In the genomic region with DNA sequence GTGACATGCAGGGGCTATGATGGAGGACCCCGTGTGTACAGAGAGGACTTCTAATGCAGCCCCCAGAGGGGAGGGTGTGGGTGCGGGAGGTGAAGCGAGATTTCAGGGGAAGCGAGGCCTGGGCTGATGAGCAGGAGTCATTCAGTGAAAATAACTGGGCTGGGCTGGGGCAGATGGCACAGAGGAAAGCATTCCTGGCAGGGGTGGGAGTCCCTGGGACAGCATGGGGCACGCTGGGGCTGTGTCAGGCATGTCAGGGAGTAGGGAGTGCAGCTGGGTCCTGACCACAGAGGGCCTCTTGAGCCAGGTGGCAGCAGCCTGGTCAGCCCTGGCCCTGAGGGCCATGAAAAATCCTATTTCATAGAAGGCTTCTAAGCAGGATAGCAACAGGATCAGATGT, we compare ENCODE assay signal across 29 cellular contexts. TPM values are rescaled to one million over a fixed set of nuclear protein-coding genes. Genes with fewer than 3 reads are reported as not detected.
"Had no signal": no experiment of that assay in that cellular context is flagged by ENCODE, and none has a peak within 500 bp of the region (broad histone marks: within the 10 kb centered on the region; RNA-seq: fewer than 3 reads in every experiment).

No MANE protein-coding gene starts in this region.

- H3K27me3 Mint-ChIP-seq: activated naive CD4-positive, alpha-beta T cell treated with anti-CD3 and anti-CD28 coated beads, Interleukin-2, amount 50 U/mL, for 24 hours had no signal

- H3K27ac Mint-ChIP-seq: activated CD4-positive, alpha-beta T cell treated with anti-CD3 and anti-CD28 coated beads for 36 hours; activated CD8-positive, alpha-beta memory T cell treated with anti-CD3 and anti-CD28 coated beads, Interleukin-2, amount 10 ng/mL, durations not matched to agents 7 days and 5 days; activated CD8-positive, alpha-beta T cell treated with anti-CD3 and anti-CD28 coated beads, Interleukin-2, amount 10 ng/mL, durations not matched to agents 7 days and 5 days; activated naive CD4-positive, alpha-beta T cell treated with anti-CD3 and anti-CD28 coated beads, Interleukin-2, amount 50 U/mL, for 24 hours; activated naive CD8-positive, alpha-beta T cell treated with anti-CD3 and anti-CD28 coated beads, Interleukin-2, amount 50 U/mL, for 24 hours; activated T-helper 2 cell treated with anti-CD3 and anti-CD28 coated beads, Interferon-gamma antibody, Interleukin-2, Interleukin-4, amounts not matched to agents 10 μg/mL and 5 μg/mL and 100 μg/mL, durations not matched to agents 14 hours and 24 hours and 36 hours; dendritic cell treated with granulocyte-macrophage colony-stimulating factor and Interleukin-4, amounts not matched to agents 40 ng/mL and 50 ng/mL, for 4 days; endodermal cell; naive thymus-derived CD4-positive, alpha-beta T cell; stimulated activated memory B cell treated with anti-CD40 and anti-IgM and Interleukin-4, amounts not matched to agents 10 μg/mL and 1 μg/mL and 100 μg/mL, for 72 hours had no signal

- ATAC-seq: activated CD4-positive, alpha-beta T cell treated with anti-CD3 and anti-CD28 coated beads for 36 hours; activated CD8-positive, alpha-beta memory T cell treated with anti-CD3 and anti-CD28 coated beads, Interleukin-2, amount 10 ng/mL, durations not matched to agents 7 days and 5 days; activated CD8-positive, alpha-beta T cell treated with anti-CD3 and anti-CD28 coated beads, Interleukin-2, amount 10 ng/mL, durations not matched to agents 7 days and 5 days; activated naive CD8-positive, alpha-beta T cell treated with anti-CD3 and anti-CD28 coated beads, Interleukin-2, amount 50 U/mL, for 24 hours; foreskin keratinocyte; heart right ventricle; left lobe of liver; naive thymus-derived CD4-positive, alpha-beta T cell; right lobe of liver; stimulated activated memory B cell treated with anti-CD40 and anti-IgM and Interleukin-4, amounts not matched to agents 10 μg/mL and 1 μg/mL and 100 μg/mL, for 72 hours; stimulated activated naive CD8-positive, alpha-beta T cell treated with anti-CD3 and anti-CD28 coated beads, Interleukin-15, amount 100 ng/mL, for 72 hours; upper lobe of right lung had no signal

- DNase-seq: activated CD4-positive, alpha-beta T cell treated with anti-CD3 and anti-CD28 coated beads for 36 hours; activated CD4-positive, CD25-positive, alpha-beta regulatory T cell; activated CD8-positive, alpha-beta memory T cell treated with anti-CD3 and anti-CD28 coated beads, Interleukin-2, amount 10 ng/mL, durations not matched to agents 7 days and 5 days; activated CD8-positive, alpha-beta T cell treated with anti-CD3 and anti-CD28 coated beads, Interleukin-2, amount 10 ng/mL, durations not matched to agents 7 days and 5 days; activated naive CD8-positive, alpha-beta T cell treated with anti-CD3 and anti-CD28 coated beads, Interleukin-2, amount 50 U/mL, for 24 hours; activated T-cell treated with anti-CD3 and anti-CD28 coated beads, Interleukin-2, amount 50 U/mL, for 48 hours; amygdala; central memory CD4-positive, alpha-beta T cell; endodermal cell; heart right ventricle; kidney glomerular epithelial cell; naive thymus-derived CD4-positive, alpha-beta T cell; right lobe of liver; small intestine; stimulated activated CD4-positive, alpha-beta T cell treated with anti-CD3 and anti-CD28 coated beads, Interleukin-4, amount 100 ng/mL, for 4 hours; stimulated activated CD8-positive, alpha-beta memory T cell treated with anti-CD3 and anti-CD28 coated beads, Interleukin-4, amount 100 ng/mL, for 48 hours; stimulated activated naive CD8-positive, alpha-beta T cell treated with anti-CD3 and anti-CD28 coated beads, Interleukin-15, amount 100 ng/mL, for 72 hours; tibial artery; upper lobe of right lung had no signal

- H3K4me1 ChIP-seq: breast epithelium, foreskin keratinocyte, right lobe of liver had no signal

- H3K9me3 ChIP-seq: breast epithelium, esophagus muscularis mucosa, heart right ventricle, neutrophil, right lobe of liver, tibial artery, upper lobe of right lung had no signal

- H3K4me3 ChIP-seq: breast epithelium, esophagus muscularis mucosa, heart right ventricle, lung, right lobe of liver, tibial artery, upper lobe of right lung had no signal

- H3K27ac ChIP-seq: breast epithelium, esophagus muscularis mucosa, foreskin keratinocyte, neutrophil, right lobe of liver, tibial artery, upper lobe of right lung had no signal

- H3K9me3 Mint-ChIP-seq: activated naive CD4-positive, alpha-beta T cell treated with anti-CD3 and anti-CD28 coated beads, Interleukin-2, amount 50 U/mL, for 24 hours; activated naive CD8-positive, alpha-beta T cell treated with anti-CD3 and anti-CD28 coated beads, Interleukin-2, amount 50 U/mL, for 24 hours; activated T-helper 2 cell treated with anti-CD3 and anti-CD28 coated beads, Interferon-gamma antibody, Interleukin-2, Interleukin-4, amounts not matched to agents 10 μg/mL and 5 μg/mL and 100 μg/mL, durations not matched to agents 14 hours and 24 hours and 36 hours; dendritic cell treated with granulocyte-macrophage colony-stimulating factor and Interleukin-4, amounts not matched to agents 40 ng/mL and 50 ng/mL, for 4 days; endodermal cell; naive thymus-derived CD4-positive, alpha-beta T cell; stimulated activated memory B cell treated with anti-CD40 and anti-IgM and Interleukin-4, amounts not matched to agents 10 μg/mL and 1 μg/mL and 100 μg/mL, for 72 hours; stimulated activated naive CD8-positive, alpha-beta T cell treated with anti-CD3 and anti-CD28 coated beads, Interleukin-15, amount 100 ng/mL, for 72 hours had no signal

- H3K4me1 Mint-ChIP-seq: activated naive CD4-positive, alpha-beta T cell treated with anti-CD3 and anti-CD28 coated beads, Interleukin-2, amount 50 U/mL, for 24 hours had no signal

- H3K27me3 ChIP-seq: breast epithelium, esophagus muscularis mucosa, right lobe of liver, tibial artery, upper lobe of right lung had no signal

- H3K36me3 ChIP-seq: breast epithelium, esophagus muscularis mucosa, neutrophil, right lobe of liver, tibial artery, upper lobe of right lung had no signal

- H3K4me3 Mint-ChIP-seq: activated CD4-positive, alpha-beta T cell treated with anti-CD3 and anti-CD28 coated beads for 36 hours; activated CD8-positive, alpha-beta memory T cell treated with anti-CD3 and anti-CD28 coated beads, Interleukin-2, amount 10 ng/mL, durations not matched to agents 7 days and 5 days; activated CD8-positive, alpha-beta T cell treated with anti-CD3 and anti-CD28 coated beads, Interleukin-2, amount 10 ng/mL, durations not matched to agents 7 days and 5 days; activated naive CD4-positive, alpha-beta T cell treated with anti-CD3 and anti-CD28 coated beads, Interleukin-2, amount 50 U/mL, for 24 hours; activated naive CD8-positive, alpha-beta T cell treated with anti-CD3 and anti-CD28 coated beads, Interleukin-2, amount 50 U/mL, for 24 hours; dendritic cell treated with granulocyte-macrophage colony-stimulating factor and Interleukin-4, amounts not matched to agents 40 ng/mL and 50 ng/mL, for 4 days; endodermal cell; naive thymus-derived CD4-positive, alpha-beta T cell; stimulated activated memory B cell treated with anti-CD40 and anti-IgM and Interleukin-4, amounts not matched to agents 10 μg/mL and 1 μg/mL and 100 μg/mL, for 72 hours; stimulated activated naive CD8-positive, alpha-beta T cell treated with anti-CD3 and anti-CD28 coated beads, Interleukin-15, amount 100 ng/mL, for 72 hours had no signal

- H3K36me3 Mint-ChIP-seq: activated CD8-positive, alpha-beta memory T cell treated with anti-CD3 and anti-CD28 coated beads, Interleukin-2, amount 10 ng/mL, durations not matched to agents 7 days and 5 days; activated naive CD4-positive, alpha-beta T cell treated with anti-CD3 and anti-CD28 coated beads, Interleukin-2, amount 50 U/mL, for 24 hours; naive thymus-derived CD4-positive, alpha-beta T cell; stimulated activated memory B cell treated with anti-CD40 and anti-IgM and Interleukin-4, amounts not matched to agents 10 μg/mL and 1 μg/mL and 100 μg/mL, for 72 hours had no signal

RNA-seq across cellular contexts. Expression of gene COL15A1, which starts 36.6 kb away (rescaled TPM):
- total RNA-seq: activated CD4-positive, alpha-beta T cell treated with anti-CD3 and anti-CD28 coated beads for 36 hours; activated T-helper 2 cell treated with anti-CD3 and anti-CD28 coated beads, Interferon-gamma antibody, Interleukin-2, Interleukin-4, amounts not matched to agents 10 μg/mL and 5 μg/mL and 100 μg/mL, durations not matched to agents 14 hours and 24 hours and 36 hours; foreskin keratinocyte had no signal
- polyA plus RNA-seq: naive thymus-derived CD4-positive, alpha-beta T cell had no signal
